30 cellular contexts compared by ENCODE assay signal in the genomic region with DNA sequence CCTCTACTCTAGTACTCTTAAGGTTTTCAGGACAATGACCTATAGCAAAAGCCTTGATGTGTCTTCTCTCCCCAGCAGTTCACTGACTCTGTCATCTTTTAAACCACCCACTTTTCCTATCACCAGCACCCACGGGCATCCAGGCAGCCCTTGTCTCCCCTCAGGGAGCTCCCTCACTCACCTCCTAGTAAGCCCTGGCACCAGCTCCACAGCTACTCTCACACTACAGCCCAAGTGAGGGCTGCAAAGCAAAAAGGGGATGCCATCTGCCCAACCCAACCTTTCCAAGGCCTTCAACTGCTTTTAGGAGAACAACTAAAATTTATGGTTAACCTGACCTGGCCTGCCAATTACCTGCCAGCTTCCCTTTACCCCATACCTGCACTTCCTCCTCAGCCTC.
"Had no signal": no experiment of that assay in that cellular context is flagged by ENCODE, and none has a peak within 500 bp of the region (broad histone marks: within the 10 kb centered on the region; RNA-seq: fewer than 3 reads in every experiment).

No MANE protein-coding gene starts in this region.

- H3K27ac Mint-ChIP-seq: activated CD4-positive, alpha-beta T cell treated with anti-CD3 and anti-CD28 coated beads, Interleukin-2, amount 10 ng/mL, durations not matched to agents 24 days and 14 days; activated CD8-positive, alpha-beta T cell treated with anti-CD3 and anti-CD28 coated beads for 36 hours; activated naive CD4-positive, alpha-beta T cell treated with anti-CD3 and anti-CD28 coated beads for 36 hours; activated naive CD8-positive, alpha-beta T cell treated with anti-CD3 and anti-CD28 coated beads, Interleukin-2, amount 10 ng/mL, durations not matched to agents 7 days and 5 days; effector memory CD8-positive, alpha-beta T cell; nephron progenitor cell had no signal

- H3K4me1 Mint-ChIP-seq: activated naive CD8-positive, alpha-beta T cell treated with anti-CD3 and anti-CD28 coated beads, Interleukin-2, amount 10 ng/mL, durations not matched to agents 7 days and 5 days had no signal

- H3K4me2 ChIP-seq: hepatocyte had no signal

- FAIRE-seq: astrocyte, endothelial cell of umbilical vein, pancreas, TTC549 had no signal

- ATAC-seq: activated CD4-positive, CD25-positive, alpha-beta regulatory T cell treated with anti-CD3 and anti-CD28 coated beads, Interleukin-2, amount 50 U/mL, for 24 hours; activated CD8-positive, alpha-beta T cell treated with anti-CD3 and anti-CD28 coated beads for 36 hours; effector memory CD8-positive, alpha-beta T cell; gastroesophageal sphincter; pancreas; psoas muscle had no signal

- H2AFZ ChIP-seq: hepatocyte had no signal

- H3K36me3 ChIP-seq: brain microvascular endothelial cell had no signal

- H3K4me3 ChIP-seq: gastroesophageal sphincter, hepatocyte, left ventricle myocardium inferior, pancreas, psoas muscle, thoracic aorta had no signal

- H3K9me3 Mint-ChIP-seq: activated CD4-positive, alpha-beta T cell treated with anti-CD3 and anti-CD28 coated beads, Interleukin-2, amount 10 ng/mL, durations not matched to agents 24 days and 14 days; activated CD8-positive, alpha-beta T cell treated with anti-CD3 and anti-CD28 coated beads for 36 hours; activated naive CD4-positive, alpha-beta T cell treated with anti-CD3 and anti-CD28 coated beads for 36 hours; activated naive CD8-positive, alpha-beta T cell treated with anti-CD3 and anti-CD28 coated beads, Interleukin-2, amount 10 ng/mL, durations not matched to agents 7 days and 5 days; effector memory CD8-positive, alpha-beta T cell; naive B cell; nephron progenitor cell had no signal

- H3K27ac ChIP-seq: brain microvascular endothelial cell, gastroesophageal sphincter, hepatocyte, left ventricle myocardium inferior, pancreas, psoas muscle, thoracic aorta, VCaP had no signal

- H3K27me3 Mint-ChIP-seq: activated CD4-positive, alpha-beta T cell treated with anti-CD3 and anti-CD28 coated beads, Interleukin-2, amount 10 ng/mL, durations not matched to agents 24 days and 14 days; activated CD8-positive, alpha-beta T cell treated with anti-CD3 and anti-CD28 coated beads for 36 hours; activated naive CD8-positive, alpha-beta T cell treated with anti-CD3 and anti-CD28 coated beads, Interleukin-2, amount 10 ng/mL, durations not matched to agents 7 days and 5 days; effector memory CD8-positive, alpha-beta T cell; naive B cell had no signal

- DNase-seq: activated CD4-positive, alpha-beta T cell treated with anti-CD3 and anti-CD28 coated beads, Interleukin-2, amount 10 ng/mL, durations not matched to agents 24 days and 14 days; activated CD8-positive, alpha-beta T cell treated with anti-CD3 and anti-CD28 coated beads for 36 hours; activated effector memory CD4-positive, alpha-beta T cell treated with anti-CD3 and anti-CD28 coated beads, Interleukin-2, amount 50 U/mL, for 16 hours; activated naive CD4-positive, alpha-beta T cell treated with anti-CD3 and anti-CD28 coated beads for 36 hours; activated naive CD8-positive, alpha-beta T cell treated with anti-CD3 and anti-CD28 coated beads, Interleukin-2, amount 10 ng/mL, durations not matched to agents 7 days and 5 days; amniotic stem cell; brain microvascular endothelial cell; caudate nucleus; cortex of kidney; effector memory CD8-positive, alpha-beta T cell; islet precursor cell; left ventricle myocardium inferior; naive B cell; nephron progenitor cell; nucleus accumbens; psoas muscle; stimulated activated CD4-positive, alpha-beta T cell treated with anti-CD3 and anti-CD28 coated beads, Interleukin-15, amount 100 ng/mL, for 24 hours; stimulated activated CD4-positive, alpha-beta T cell treated with anti-CD3 and anti-CD28 coated beads, Interleukin-2, amount 100 ng/mL, for 24 hours; stimulated activated naive CD4-positive, alpha-beta T cell treated with Interleukin-2 at 50 U/mL for 16 hours; T-helper 9 cell; trophoblast cell had no signal

- H3K27me3 ChIP-seq: brain microvascular endothelial cell, gastroesophageal sphincter, hepatocyte, pancreas had no signal

- H3K9me3 ChIP-seq: gastroesophageal sphincter, left ventricle myocardium inferior, pancreas, psoas muscle, thoracic aorta had no signal

- H3K4me3 Mint-ChIP-seq: activated CD4-positive, alpha-beta T cell treated with anti-CD3 and anti-CD28 coated beads, Interleukin-2, amount 10 ng/mL, durations not matched to agents 24 days and 14 days; activated CD8-positive, alpha-beta T cell treated with anti-CD3 and anti-CD28 coated beads for 36 hours; activated naive CD4-positive, alpha-beta T cell treated with anti-CD3 and anti-CD28 coated beads for 36 hours; activated naive CD8-positive, alpha-beta T cell treated with anti-CD3 and anti-CD28 coated beads, Interleukin-2, amount 10 ng/mL, durations not matched to agents 7 days and 5 days; effector memory CD8-positive, alpha-beta T cell; naive B cell; nephron progenitor cell had no signal
